In the genomic region with DNA sequence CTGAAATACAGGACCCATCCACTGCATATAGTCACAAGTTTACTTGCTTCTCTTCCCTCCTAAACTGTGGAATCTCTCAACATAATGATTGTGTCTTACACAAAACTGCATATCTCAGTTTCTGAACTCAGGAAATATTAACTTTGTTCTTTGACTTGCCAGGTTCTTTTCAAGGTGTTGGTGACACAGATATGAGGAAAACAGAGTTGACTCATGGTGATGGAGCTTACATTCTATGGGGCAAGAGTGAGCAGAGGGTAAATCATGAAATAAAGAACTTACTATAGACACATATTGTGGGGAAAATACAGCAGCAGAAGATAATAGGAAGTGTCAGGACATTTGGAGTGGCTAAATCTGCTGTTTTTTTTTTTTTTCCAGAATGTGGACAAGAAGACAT, we compare ENCODE assay signal across 16 cellular contexts.
DNase-seq lines count a peak whose midpoint lies in the region; ATAC-seq, FAIRE-seq and TF ChIP-seq lines count a peak whose summit lies in the region.
"Had no signal": no experiment of that assay in that cellular context is flagged by ENCODE, and none has a peak within 500 bp of the region (broad histone marks: within the 10 kb centered on the region; RNA-seq: fewer than 3 reads in every experiment).

No MANE protein-coding gene starts in this region.

- H3K79me1 ChIP-seq in IMR-90 (ENCODE audit: low read depth in 1 of 2, low read length in 2 of 2) = no peaks in the 10 kb centered on the region

- H4K20me1 ChIP-seq in IMR-90 (ENCODE audit: insufficient read depth, low read length) = no peaks in the 10 kb centered on the region
- H4K20me1 ChIP-seq: BLaER1 had no signal

- H3K4me2 ChIP-seq in IMR-90 (ENCODE audit: low read depth, low read length) = no peak overlapping the region
- H3K4me2 ChIP-seq: BLaER1 had no signal

- POLR2A ChIA-PET in IMR-90 (lab: Charles Lee; ENCODE audit: unreplicated experiment) = no interaction called here

- peaks cover 16% of the 10 kb centered on the region for H3K4me1 ChIP-seq in IMR-90 (ENCODE audit: control insufficient read depth, insufficient read depth, low read length)
- no peaks in the 10 kb centered on the region for H3K4me1 ChIP-seq in vagina
- H3K4me1 ChIP-seq: BLaER1 had no signal

- TF ChIP-seq RAD21 in IMR-90 (IDR thresholded peaks at IDR 0.05; ENCODE audit: low read length) = no peak

- H2AK5ac ChIP-seq in IMR-90 (ENCODE audit: low read depth, low read length) = no peak overlapping the region

- CTCF ChIA-PET in IMR-90 (lab: Yijun Ruan, JAX) = no interaction called here

- H3K9me3 ChIP-seq in IMR-90 (ENCODE audit: control insufficient read depth, insufficient read depth, low read length) (peaks cover 1% of the 10 kb centered on the region; the same call in 1 of the 2 replicates), vagina (no peaks in the 10 kb centered on the region)

- 0 out of 2 replicates have a peak overlapping the region, but pooled peaks have one; percentile 58 for H3K14ac ChIP-seq in IMR-90 (replicated peaks; ENCODE audit: low read depth, low read length)

- H3K27me3 ChIP-seq in IMR-90 (ENCODE audit: control insufficient read depth, insufficient read depth, low read length) (no peaks in the 10 kb centered on the region), bronchial epithelial cell (ENCODE audit: control insufficient read depth, insufficient read depth, low read length) (no peaks in the 10 kb centered on the region), vagina (no peaks in the 10 kb centered on the region)
- H3K27me3 ChIP-seq: BLaER1 had no signal

- H2BK15ac ChIP-seq in IMR-90 (ENCODE audit: low read depth, low read length) = no peak overlapping the region

- dilution Hi-C loops in IMR-90 (cut with HindIII; ENCODE audit: low sequenced_read_pairs, unreplicated experiment) = no loop called here

- H3K36me3 ChIP-seq in IMR-90 (ENCODE audit: control insufficient read depth, insufficient read depth, low read length) (no peaks in the 10 kb centered on the region), bronchial epithelial cell (ENCODE audit: control insufficient read depth, insufficient read depth, low read length) (no peaks in the 10 kb centered on the region), vagina (no peaks in the 10 kb centered on the region)
- H3K36me3 ChIP-seq: BLaER1 had no signal

- no TSS peak for BruUV-seq in IMR-90 (replicated peaks; lab: Mats Ljungman, UMichigan)

- no peak overlapping the region for H2AK9ac ChIP-seq in IMR-90 (replicated peaks; ENCODE audit: low read depth, low read length, poor library complexity)

- 0 out of 2 replicates have a peak, but pooled peaks cover 4% of the 10 kb centered on the region for H3K9me1 ChIP-seq in IMR-90 (ENCODE audit: insufficient read depth, low read length)

- intact Hi-C loops in IMR-90 (cut with micrococcal nuclease) (no loop called here), vagina (cut with DNase I) (no loop called here)

- FAIRE-seq in bronchial epithelial cell (lab: Jason Lieb, UNC) = no peak

- in situ Hi-C loops in IMR-90 (cut with MboI; ENCODE audit: low sequenced_read_pairs) = no loop called here

- H2BK120ac ChIP-seq in IMR-90 (ENCODE audit: low read depth, low read length) = 0 out of 2 replicates have a peak overlapping the region, but pooled peaks have one; percentile 44

- TF ChIP-seq CTCF in IMR-90 (conservative IDR thresholded peaks at IDR 0.05; ENCODE audit: low read depth, low read length) (no peak), bronchial epithelial cell (IDR thresholded peaks at IDR 0.05; ENCODE audit: insufficient read depth, low read length, severe bottlenecking) (no peak), vagina (IDR thresholded peaks at IDR 0.05) (no peak)

- H3K27ac ChIP-seq in IMR-90 (ENCODE audit: insufficient read depth, low read length) (no peak overlapping the region), vagina (no peak overlapping the region)
- H3K27ac ChIP-seq: BLaER1 had no signal

- no peak overlapping the region; a peak in 1 of 4 replicates for H4K8ac ChIP-seq in IMR-90 (ENCODE audit: low read depth in 2 of 2, low read length in 2 of 2)

- H3K18ac ChIP-seq in IMR-90 (ENCODE audit: low read depth, low read length) = peak overlapping the region; percentile 89; the same call in 1 of the 2 replicates

- H3K56ac ChIP-seq in IMR-90 (ENCODE audit: extremely low read depth, insufficient read depth, low read length) = no peak overlapping the region

- H2BK20ac ChIP-seq in IMR-90 (ENCODE audit: low read depth, low read length) = peak overlapping the region; percentile 44; the same call in 1 of the 2 replicates

- no peak overlapping the region for H3K4me3 ChIP-seq in IMR-90 (ENCODE audit: insufficient read depth, low read depth, low read length)
- H3K4me3 ChIP-seq in bronchial epithelial cell (ENCODE audit: low read depth, low read length) = no peak overlapping the region
- H3K4me3 ChIP-seq in vagina = no peak overlapping the region
- H3K4me3 ChIP-seq: BLaER1 had no signal

- H3K4ac ChIP-seq in IMR-90 (ENCODE audit: low read depth, low read length) = no peak overlapping the region

- DNase-seq in ELR (ENCODE audit: low read depth) = peak; percentile 25
- DNase-seq in IMR-90 = no peak
- peak; percentile 60 for DNase-seq in bronchial epithelial cell (ENCODE audit: low read depth)
- peak; percentile 37 for DNase-seq in kidney tubule cell (ENCODE audit: low spot score)
- no peak for DNase-seq in NCI-H510A (lab: John Stamatoyannopoulos, UW)
- no peak for DNase-seq in vagina (ENCODE audit: extremely low spot score in 2 of 2)
- no peak for DNase-seq in NCI-H2107 (lab: John Stamatoyannopoulos, UW)
- DNase-seq: 8988T; CD4-positive, alpha-beta memory T cell; DMS153; DMS79; GF-D8; GOT3; H7 had no signal

- no peak overlapping the region for H3K23ac ChIP-seq in IMR-90 (ENCODE audit: low read depth, low read length)

- ATAC-seq in IMR-90 (ENCODE audit: low read depth) (no peak), HG02642 (IDR thresholded peaks at IDR 0.05; ENCODE audit: poor library complexity, unreplicated experiment) (no peak)

- peak overlapping the region; percentile 84 for H2BK5ac ChIP-seq in IMR-90 (ENCODE audit: low read depth, low read length, poor library complexity, severe bottlenecking)

- no peak overlapping the region for H3K9ac ChIP-seq in IMR-90 (ENCODE audit: low read depth, low read length)
- H3K9ac ChIP-seq: BLaER1 had no signal

- no peak overlapping the region; the same call in 1 of the 2 replicates for H4K91ac ChIP-seq in IMR-90 (ENCODE audit: insufficient read depth, low read depth, low read length)

- H4K5ac ChIP-seq in IMR-90 (ENCODE audit: low read depth, low read length) = peak overlapping the region; percentile 18; the same call in 1 of the 2 replicates

- TF ChIP-seq POLR2A in IMR-90 (IDR thresholded peaks at IDR 0.05; ENCODE audit: low read depth, low read length) (no peak), vagina (IDR thresholded peaks at IDR 0.05) (no peak)

- H2AFZ ChIP-seq in IMR-90 (replicated peaks; ENCODE audit: low read length, poor library complexity) = no peak overlapping the region

TF ChIP-seq in IMR-90, 13 proteins besides CTCF, POLR2A, EP300 and RAD21:
- TF ChIP-seq NFE2L2 (IDR thresholded peaks at IDR 0.05; ENCODE audit: low read depth, low read length) = no peak
- no peak for TF ChIP-seq RCOR1 (IDR thresholded peaks at IDR 0.05; ENCODE audit: insufficient replicate concordance, low read length)
- no peak for TF ChIP-seq FOS (IDR thresholded peaks at IDR 0.05; ENCODE audit: low read depth, low read length)
- TF ChIP-seq CEBPB (IDR thresholded peaks at IDR 0.05; ENCODE audit: low read depth, low read length) = no peak
- TF ChIP-seq RFX5 (IDR thresholded peaks at IDR 0.05; ENCODE audit: low read depth, low read length) = no peak
- TF ChIP-seq USF2 (IDR thresholded peaks at IDR 0.05; ENCODE audit: low read depth, low read length) = no peak
- TF ChIP-seq SMC3 (IDR thresholded peaks at IDR 0.05; ENCODE audit: low read depth, low read length) = no peak
- no peak for TF ChIP-seq CHD1 (IDR thresholded peaks at IDR 0.05; ENCODE audit: low read depth, low read length)
- TF ChIP-seq BHLHE40 (IDR thresholded peaks at IDR 0.05; ENCODE audit: low read depth, low read length) = no peak
- TF ChIP-seq MXI1 (IDR thresholded peaks at IDR 0.05; ENCODE audit: borderline replicate concordance, low read depth, low read length) = no peak
- TF ChIP-seq, protein P1, sequence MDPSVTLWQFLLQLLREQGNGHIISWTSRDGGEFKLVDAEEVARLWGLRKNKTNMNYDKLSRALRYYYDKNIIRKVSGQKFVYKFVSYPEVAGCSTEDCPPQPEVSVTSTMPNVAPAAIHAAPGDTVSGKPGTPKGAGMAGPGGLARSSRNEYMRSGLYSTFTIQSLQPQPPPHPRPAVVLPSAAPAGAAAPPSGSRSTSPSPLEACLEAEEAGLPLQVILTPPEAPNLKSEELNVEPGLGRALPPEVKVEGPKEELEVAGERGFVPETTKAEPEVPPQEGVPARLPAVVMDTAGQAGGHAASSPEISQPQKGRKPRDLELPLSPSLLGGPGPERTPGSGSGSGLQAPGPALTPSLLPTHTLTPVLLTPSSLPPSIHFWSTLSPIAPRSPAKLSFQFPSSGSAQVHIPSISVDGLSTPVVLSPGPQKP (IDR thresholded peaks at IDR 0.05; ENCODE audit: borderline replicate concordance, low read depth, low read length) = no peak
- TF ChIP-seq MAZ (IDR thresholded peaks at IDR 0.05; ENCODE audit: borderline replicate concordance, low read depth, low read length) = no peak

Comparison
In these comparisons a context has a peak if more than half of its experiments do, and no peak if none do; other contexts are left out.
1. DNase-seq: peak in ELR (single experiment), bronchial epithelial cell (single experiment) and kidney tubule cell (single experiment); none in IMR-90 (single experiment), NCI-H510A (single experiment), vagina (0 of 2) and NCI-H2107 (single experiment).